10 cellular contexts compared by ENCODE assay signal in the genomic region with DNA sequence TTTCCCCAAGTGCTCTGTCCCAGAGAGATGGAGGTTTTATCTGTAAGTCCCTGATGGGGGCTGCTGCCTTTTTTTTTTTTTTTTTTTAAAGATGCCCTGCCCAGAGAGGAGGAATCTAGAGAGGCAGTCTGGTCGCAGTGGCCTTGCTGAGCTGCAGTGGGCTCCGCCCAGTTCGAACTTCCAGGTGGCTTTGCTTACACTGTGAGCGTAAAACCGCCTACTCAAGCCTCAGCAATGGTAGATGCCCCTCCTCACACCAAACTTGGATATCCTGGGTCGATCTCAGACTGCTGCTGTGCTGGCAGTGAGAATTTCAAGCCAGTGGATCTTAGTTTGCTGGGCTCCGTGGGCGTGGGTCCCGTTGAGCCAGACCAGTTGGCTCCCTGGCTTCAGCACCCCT. TPM values are rescaled to one million over a fixed set of nuclear protein-coding genes. Genes with fewer than 3 reads are reported as not detected.
"Had no signal": no experiment of that assay in that cellular context is flagged by ENCODE, and none has a peak within 500 bp of the region (broad histone marks: within the 10 kb centered on the region; RNA-seq: fewer than 3 reads in every experiment).

No MANE protein-coding gene starts in this region.

- H2AFZ ChIP-seq: GM23338 had no signal

- H3K4me2 ChIP-seq: GM23338 had no signal

- DNase-seq: H9, HCEC 1CT, HFFc6, IMR-90, KG1 had no signal

- FAIRE-seq: H1, H54, K562 had no signal

- H3K4me3 ChIP-seq: GM23338, K562 had no signal

- ATAC-seq: GM23338, K562 had no signal

RNA-seq across cellular contexts. Expression of gene SLC2A2, which starts 51.6 kb away (rescaled TPM):
- total RNA-seq: GM23338, H1, H9, HFFc6, HT1080, IMR-90 had no signal
- polyA plus RNA-seq: GM23338, H1, IMR-90, K562 had no signal
